In the genomic region with DNA sequence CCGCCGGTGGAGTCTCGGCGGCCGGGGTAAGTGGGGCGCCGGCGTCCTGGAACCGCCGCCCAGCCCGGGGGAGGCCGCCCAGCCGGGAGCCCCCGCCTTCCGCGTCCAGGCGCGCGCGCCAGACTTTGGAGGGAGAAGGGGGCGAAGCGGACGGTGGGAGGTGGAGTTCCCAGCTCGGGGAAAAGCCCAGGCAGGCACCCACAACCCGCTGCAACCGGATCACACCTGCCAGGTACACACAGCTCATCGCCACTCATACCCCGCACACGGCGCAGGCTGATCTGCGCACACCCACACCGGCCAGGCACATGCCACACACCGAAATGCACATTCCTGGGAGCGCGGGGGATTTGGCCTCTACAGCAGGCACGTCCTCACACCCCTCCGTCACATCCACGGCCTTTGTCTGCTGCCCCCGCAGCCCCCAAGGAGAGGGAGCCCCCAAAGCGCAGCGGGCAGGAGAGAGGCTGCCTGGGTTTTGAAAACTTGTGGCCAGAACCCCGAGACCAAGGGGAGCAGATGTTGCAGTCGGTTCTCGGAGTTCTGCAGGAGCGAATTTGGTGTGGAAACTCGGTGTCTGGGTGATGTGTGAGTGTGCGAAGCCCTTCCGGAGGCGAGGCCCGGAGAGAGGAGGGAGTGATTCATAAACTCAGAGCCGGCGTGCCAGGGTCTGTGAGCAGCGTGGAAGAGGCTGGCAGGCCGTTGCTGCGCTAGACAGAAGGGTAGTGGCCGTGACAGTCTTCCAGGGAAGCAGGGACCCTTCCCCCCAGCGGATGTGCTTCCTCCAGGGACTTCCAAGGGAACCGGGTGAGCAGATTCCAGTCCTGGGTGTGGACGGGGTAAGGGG, we compare ENCODE assay signal across 8 cellular contexts. TPM values are rescaled to one million over a fixed set of nuclear protein-coding genes. Genes with fewer than 3 reads are reported as not detected.
DNase-seq lines count a peak whose midpoint lies in the region; ATAC-seq and TF ChIP-seq lines count a peak whose summit lies in the region.

No MANE protein-coding gene starts in this region.

- no peaks in the 10 kb centered on the region for H3K36me3 Mint-ChIP-seq in nephron (ENCODE audit: low read depth)

- peaks cover 0 to 56% (median 42%) of the 10 kb centered on the region in 4 donors for H3K4me1 ChIP-seq in tibial nerve

- H3K4me1 Mint-ChIP-seq in nephron, result peaks cover 40% of the 10 kb centered on the region

- H3K36me3 ChIP-seq in tibial nerve, result no peaks in the 10 kb centered on the region

- ATAC-seq in HG03460 (IDR thresholded peaks at IDR 0.05; ENCODE audit: unreplicated experiment), result no peak

- H3K27me3 ChIP-seq in tibial nerve, result no peaks in the 10 kb centered on the region

- WGBS in tibial nerve, 2 donors, result 2 to 4% methylated on average over 31 to 43 of the region's 59 CpGs

- no peaks in the 10 kb centered on the region for H3K9me3 ChIP-seq in tibial nerve

- peak overlapping the region; percentile 36 to 95 (median 68) for H3K4me3 ChIP-seq in tibial nerve

- H3K9me3 Mint-ChIP-seq in nephron, result no peaks in the 10 kb centered on the region

- TF ChIP-seq CTCF in nephron (IDR thresholded peaks at IDR 0.05; ENCODE audit: unreplicated experiment in 3 of 3) (no peak), tibial nerve (IDR thresholded peaks at IDR 0.05) (no peak)

- TF ChIP-seq EP300 in tibial nerve (IDR thresholded peaks at IDR 0.05), result no peak

- H3K27me3 Mint-ChIP-seq in nephron (ENCODE audit: low read depth), result peaks cover 13% of the 10 kb centered on the region

- DNase-seq in activated effector memory CD4-positive, alpha-beta T cell treated with anti-CD3 and anti-CD28 coated beads, Interleukin-2, amount 50 U/mL, for 16 hours, result peak; percentile 67
- DNase-seq in activated effector memory CD4-positive, alpha-beta T cell treated with Interleukin-2 at 50 U/mL for 16 hours, result no peak
- DNase-seq in activated CD8-positive, alpha-beta memory T cell treated with anti-CD3 and anti-CD28 coated beads, Interleukin-2, amount 50 U/mL, for 4 hours, result peak; percentile 51
- DNase-seq in fibroblast of gingiva (ENCODE audit: low read depth), result peak; percentile 74
- DNase-seq in tibial nerve (ENCODE audit: low spot score in 2 of 2), result peak in 1 of 2 donors; percentile 63
- DNase-seq in HuH-7.5 (ENCODE audit: low spot score), result no peak

- peak overlapping the region; percentile 92 to 98 (median 95) for H3K27ac Mint-ChIP-seq in nephron

- TF ChIP-seq POLR2A in tibial nerve (IDR thresholded peaks at IDR 0.05), result no peak

- H3K27ac ChIP-seq in tibial nerve, result peak overlapping the region; percentile 97 to 99 (median 98)

- peak overlapping the region; percentile 98 to 99 (median 99) for H3K4me3 Mint-ChIP-seq in nephron

RNA-seq across cellular contexts. Expression of gene CHST3, which starts 0.7 kb away (rescaled TPM):
- 10 to 100 TPM; 41.2 to 56.4 (median 47.4) TPM for total RNA-seq in tibial nerve

Comparison
In these comparisons a context has a peak if more than half of its experiments do, and no peak if none do; other contexts are left out.
1. DNase-seq: peak in activated effector memory CD4-positive, alpha-beta T cell treated with anti-CD3 and anti-CD28 coated beads, Interleukin-2, amount 50 U/mL, for 16 hours (single experiment), activated CD8-positive, alpha-beta memory T cell treated with anti-CD3 and anti-CD28 coated beads, Interleukin-2, amount 50 U/mL, for 4 hours (single experiment) and fibroblast of gingiva (single experiment); none in activated effector memory CD4-positive, alpha-beta T cell treated with Interleukin-2 at 50 U/mL for 16 hours (single experiment) and HuH-7.5 (single experiment).